ENCODE assay signal across 1 cellular context in the genomic region with DNA sequence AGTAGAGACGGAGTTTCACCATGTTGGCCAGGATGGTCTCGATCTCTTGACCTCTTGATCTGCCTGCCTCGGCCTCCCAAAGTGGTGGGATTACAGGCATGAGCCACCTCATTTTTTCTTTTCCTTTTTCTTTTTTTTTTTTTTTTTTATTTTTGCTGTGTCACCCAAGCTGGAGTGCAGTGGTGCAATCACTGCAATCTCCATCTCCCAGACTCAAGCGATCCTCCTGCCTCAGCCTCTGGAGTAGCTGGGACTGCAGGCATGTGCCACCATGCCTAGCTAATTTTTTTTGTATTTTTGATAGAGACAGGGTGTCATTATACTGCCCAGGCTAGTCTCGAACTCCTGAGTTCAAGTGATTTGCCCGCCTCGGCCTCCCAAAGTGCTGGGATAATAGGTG.
TF ChIP-seq lines count a peak whose summit lies in the region.

No MANE protein-coding gene starts in this region.

TF ChIP-seq in K562, 482 proteins besides CTCF, POLR2A, EP300 and RAD21:
- TF ChIP-seq TAL1 (IDR thresholded peaks at IDR 0.05) (peak; percentile 37; the same call in 1 of the 2 replicates), CBFA2T3 (IDR thresholded peaks at IDR 0.05) (peak; percentile 67), MAFF (IDR thresholded peaks at IDR 0.05; ENCODE audit: low read length) (peak; percentile 46), KDM1A (IDR thresholded peaks at IDR 0.05) (peak; percentile 66 to 77; a peak in 3 of 4 replicates), ZNF316 (IDR thresholded peaks at IDR 0.05) (peak; percentile 91), NFE2L1 (tag; IDR thresholded peaks at IDR 0.05; ENCODE audit: borderline replicate concordance, low read depth) (peak; percentile 66), NFIC (IDR thresholded peaks at IDR 0.05) (0 out of 2 replicates have a peak, but pooled peaks have one; percentile 11), NFE2 (IDR thresholded peaks at IDR 0.05; ENCODE audit: low read depth) (peak; percentile 82), MAFG (tag; conservative IDR thresholded peaks at IDR 0.05) (peak; percentile 91), HDAC1 (IDR thresholded peaks at IDR 0.05) (peak in 1 of 2 experiments; percentile 34; a peak in 1 of 4 replicates), HDAC2 (IDR thresholded peaks at IDR 0.05) (peak; percentile 79; the same call in 1 of the 2 replicates), SMARCA4 (IDR thresholded peaks at IDR 0.05) (0 out of 2 replicates have a peak, but pooled peaks have one; percentile 52), ARID1B (IDR thresholded peaks at IDR 0.05) (peak; percentile 40; the same call in 1 of the 2 replicates), DPF2 (IDR thresholded peaks at IDR 0.05) (0 out of 2 replicates have a peak, but pooled peaks have one; percentile 61), NFATC3 (IDR thresholded peaks at IDR 0.05) (0 out of 2 replicates have a peak, but pooled peaks have one; percentile 37), PHB2 (IDR thresholded peaks at IDR 0.05; ENCODE audit: low read depth) (0 out of 2 replicates have a peak, but pooled peaks have one; percentile 14), C11orf30 (IDR thresholded peaks at IDR 0.05; ENCODE audit: low read depth) (peak; percentile 79), ZNF384 (IDR thresholded peaks at IDR 0.05; ENCODE audit: low read depth, low read length) (peak; percentile 42; the same call in 1 of the 2 replicates), CBFA2T2 (conservative IDR thresholded peaks at IDR 0.05) (0 out of 2 replicates have a peak, but pooled peaks have one; percentile 42), NCOR1 (IDR thresholded peaks at IDR 0.05) (peak; percentile 11; the same call in 1 of the 2 replicates), RCOR1 (IDR thresholded peaks at IDR 0.05; ENCODE audit: borderline replicate concordance in 1 of 2, low read depth in 2 of 2, low read length in 2 of 2) (peak; percentile 48 to 55; a peak in 3 of 4 replicates)
